16 cellular contexts compared by ENCODE assay signal in genomic region chr7:102934267-102934666, GRCh38. TPM values are rescaled to one million over a fixed set of nuclear protein-coding genes. Genes with fewer than 3 reads are reported as not detected.
DNase-seq lines count a peak whose midpoint lies in the region; ATAC-seq and TF ChIP-seq lines count a peak whose summit lies in the region.
"Had no signal": no experiment of that assay in that cellular context is flagged by ENCODE, and none has a peak within 500 bp of the region (broad histone marks: within the 10 kb centered on the region; RNA-seq: fewer than 3 reads in every experiment).

No MANE protein-coding gene starts in this region.

- H3K9me3 ChIP-seq in esophagus muscularis mucosa (no peaks in the 10 kb centered on the region), thoracic aorta (no peaks in the 10 kb centered on the region), WERI-Rb-1 (ENCODE audit: severe bottlenecking) (no peaks in the 10 kb centered on the region)
- H3K9me3 ChIP-seq: BLaER1 treated with 17β-estradiol and CSF1 and Interleukin-3, amounts not matched to agents 10 nM and 100 nM had no signal

- H3K27me3 Mint-ChIP-seq in mesothelial cell of epicardium (ENCODE audit: low read depth): no peaks in the 10 kb centered on the region
- H3K27me3 Mint-ChIP-seq: T-helper 17 cell had no signal

- H3K27me3 ChIP-seq in esophagus muscularis mucosa: no peaks in the 10 kb centered on the region
- no peaks in the 10 kb centered on the region for H3K27me3 ChIP-seq in thoracic aorta (replicated peaks; ENCODE audit: insufficient read depth)
- no peaks in the 10 kb centered on the region for H3K27me3 ChIP-seq in WERI-Rb-1 (ENCODE audit: insufficient read depth, low read depth, severe bottlenecking)
- H3K27me3 ChIP-seq: BLaER1 treated with 17β-estradiol and CSF1 and Interleukin-3, amounts not matched to agents 10 nM and 100 nM had no signal

- H3K27ac Mint-ChIP-seq in mesothelial cell of epicardium: peak overlapping the region; percentile 95
- H3K27ac Mint-ChIP-seq: T-helper 17 cell had no signal

- H3K4me1 ChIP-seq in esophagus muscularis mucosa: peaks cover 8 to 36% (median 29%) of the 10 kb centered on the region in 4 donors
- H3K4me1 ChIP-seq in thoracic aorta (ENCODE audit: control insufficient read depth in 1 of 2, low read depth in 2 of 2): peaks cover 35 to 69% of the 10 kb centered on the region in 2 donors

- CTCF ChIA-PET in RWPE1 (lab: Yijun Ruan, JAX): no interaction called here

- H3K36me3 Mint-ChIP-seq in mesothelial cell of epicardium: peaks cover 1% of the 10 kb centered on the region

- H3K36me3 ChIP-seq in esophagus muscularis mucosa: no peaks in the 10 kb centered on the region
- H3K36me3 ChIP-seq in thoracic aorta: no peaks in the 10 kb centered on the region
- H3K36me3 ChIP-seq in WERI-Rb-1: no peaks in the 10 kb centered on the region
- H3K36me3 ChIP-seq: BLaER1 treated with 17β-estradiol and CSF1 and Interleukin-3, amounts not matched to agents 10 nM and 100 nM had no signal

- H3K4me3 Mint-ChIP-seq in mesothelial cell of epicardium: peak overlapping the region; percentile 45
- H3K4me3 Mint-ChIP-seq: T-helper 17 cell had no signal

- no peak for TF ChIP-seq EP300 in esophagus muscularis mucosa (IDR thresholded peaks at IDR 0.05)

- WGBS in esophagus muscularis mucosa: 71% methylated on average over 8 of the region's 8 CpGs

- intact Hi-C loops in esophagus muscularis mucosa (cut with DNase I): no loop called here

- H3K27ac ChIP-seq in RWPE1 (peak overlapping the region; percentile 78), esophagus muscularis mucosa (replicated peaks in 1 of 4) (peak overlapping the region; percentile 50 to 62 (median 59)), thoracic aorta (peak overlapping the region; percentile 77 to 81), WERI-Rb-1 (no peak overlapping the region)
- H3K27ac ChIP-seq: BLaER1 treated with 17β-estradiol and CSF1 and Interleukin-3, amounts not matched to agents 10 nM and 100 nM; KMS-11 had no signal

- H3K4me3 ChIP-seq in esophagus muscularis mucosa (peak overlapping the region in 3 of 4 donors; percentile 6 to 31 (median 12)), thoracic aorta (peak overlapping the region; percentile 53), WERI-Rb-1 (ENCODE audit: low read depth, low read length) (no peak overlapping the region)
- H3K4me3 ChIP-seq: BLaER1 treated with 17β-estradiol and CSF1 and Interleukin-3, amounts not matched to agents 10 nM and 100 nM had no signal

- no peak for TF ChIP-seq POLR2A in esophagus muscularis mucosa (IDR thresholded peaks at IDR 0.05; ENCODE audit: low read depth)

- no peak for DNase-seq in RWPE1 (ENCODE audit: low spot score)
- DNase-seq in esophagus muscularis mucosa (ENCODE audit: extremely low spot score): no peak
- no peak for DNase-seq in mesothelial cell of epicardium (ENCODE audit: low spot score in 2 of 2, unreplicated experiment in 2 of 2)
- no peak for DNase-seq in thoracic aorta (ENCODE audit: low spot score)
- DNase-seq in WERI-Rb-1: no peak
- DNase-seq in MV-4-11 (lab: John Stamatoyannopoulos, UW): no peak
- DNase-seq: activated CD4-positive, alpha-beta T cell treated with anti-CD3 and anti-CD28 coated beads for 48 hours; activated T-cell treated with anti-CD3 and anti-CD28 coated beads, Interleukin-2, amount 50 U/mL, for 48 hours; DMS53; glutamatergic neuron; NCI-H1694; NCI-H526; T-helper 17 cell had no signal

- no peak for ATAC-seq in thoracic aorta (ENCODE audit: insufficient number of reproducible peaks, low FRiP score, low read depth)
- no peak for ATAC-seq in HG02588 (IDR thresholded peaks at IDR 0.05; ENCODE audit: unreplicated experiment)
- ATAC-seq: T-helper 17 cell had no signal

- H3K9me3 Mint-ChIP-seq in mesothelial cell of epicardium: no peaks in the 10 kb centered on the region

- POLR2A ChIA-PET in RWPE1 (lab: Yijun Ruan, JAX; ENCODE audit: low non-redundant PET): no interaction called here

- TF ChIP-seq CTCF in RWPE1 (conservative IDR thresholded peaks at IDR 0.05; ENCODE audit: low read depth): no peak
- TF ChIP-seq CTCF in esophagus muscularis mucosa (IDR thresholded peaks at IDR 0.05): no peak
- TF ChIP-seq CTCF in mesothelial cell of epicardium (IDR thresholded peaks at IDR 0.05; ENCODE audit: unreplicated experiment): no peak
- TF ChIP-seq CTCF in thoracic aorta (IDR thresholded peaks at IDR 0.05): no peak
- TF ChIP-seq CTCF in WERI-Rb-1 (IDR thresholded peaks at IDR 0.05; ENCODE audit: low read depth, low read length): no peak

- peaks cover 38% of the 10 kb centered on the region for H3K4me1 Mint-ChIP-seq in mesothelial cell of epicardium
- H3K4me1 Mint-ChIP-seq: T-helper 17 cell had no signal

RNA-seq across cellular contexts. Expression of gene LRRC17, which starts 21.5 kb away (rescaled TPM):
- 1 to 10 TPM in 3 of 4 donors, under 1 TPM in 1; 0.83 to 3.5 (median 2.6) TPM for total RNA-seq in esophagus muscularis mucosa
- total RNA-seq in mesothelial cell of epicardium: 42.0 to 45.5 TPM (median 43.1 TPM) in 3 replicates
- total RNA-seq in thoracic aorta: 10 to 100 TPM; 22.3 to 24.6 TPM
